Comparison of ENCODE assay signal across 8 cellular contexts in the genomic region with DNA sequence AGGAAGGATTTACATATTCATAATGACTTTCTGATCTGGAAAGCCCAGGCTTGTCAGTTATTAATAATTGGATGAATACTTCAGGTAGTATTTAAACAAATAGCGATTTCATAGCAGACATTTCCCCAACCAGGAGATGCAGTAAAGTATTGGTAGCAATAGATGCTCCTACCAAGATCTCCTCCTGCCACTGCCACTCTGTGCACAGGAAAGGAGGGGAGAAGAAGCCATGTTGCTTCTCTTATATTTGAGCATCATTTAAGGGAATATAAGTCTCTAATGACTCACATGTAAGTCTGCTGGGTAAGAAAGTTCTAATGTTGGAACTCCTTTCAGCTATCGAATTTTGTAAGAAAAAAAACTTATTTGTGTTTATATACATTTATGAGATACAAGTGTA. TPM values are rescaled to one million over a fixed set of nuclear protein-coding genes. Genes with fewer than 3 reads are reported as not detected.
DNase-seq lines count a peak whose midpoint lies in the region; ATAC-seq and TF ChIP-seq lines count a peak whose summit lies in the region.

No MANE protein-coding gene starts in this region.

- H3K9me3 Mint-ChIP-seq in memory B cell, result no peaks in the 10 kb centered on the region

- no peak for TF ChIP-seq POLR2A in heart left ventricle (IDR thresholded peaks at IDR 0.05)
- TF ChIP-seq POLR2A in adrenal gland (IDR thresholded peaks at IDR 0.05), result no peak

- peak overlapping the region; percentile 94 for H3K4me3 Mint-ChIP-seq in memory B cell

- H3K27ac ChIP-seq in heart left ventricle, result peak overlapping the region; percentile 69 to 99 (median 86)
- H3K27ac ChIP-seq in adrenal gland, result peak overlapping the region; percentile 69 to 89 (median 83)
- H3K27ac ChIP-seq in upper lobe of right lung, result peak overlapping the region; percentile 93
- H3K27ac ChIP-seq in RWPE1, result no peak overlapping the region

- POLR2A ChIA-PET in RWPE1 (lab: Yijun Ruan, JAX; ENCODE audit: low non-redundant PET), result no interaction called here

- H3K27ac Mint-ChIP-seq in memory B cell, result peak overlapping the region; percentile 86

- H3K9me3 ChIP-seq in heart left ventricle, result no peaks in the 10 kb centered on the region
- no peaks in the 10 kb centered on the region for H3K9me3 ChIP-seq in adrenal gland (replicated peaks in 1 of 3)
- no peaks in the 10 kb centered on the region for H3K9me3 ChIP-seq in upper lobe of right lung

- H3K4me1 ChIP-seq in heart left ventricle (peaks cover 0 to 67% (median 18%) of the 10 kb centered on the region in 12 donors), adrenal gland (replicated peaks in 1 of 2) (peaks cover 0 to 45% of the 10 kb centered on the region in 2 donors), upper lobe of right lung (peaks cover 33% of the 10 kb centered on the region)

- no peaks in the 10 kb centered on the region for H3K27me3 ChIP-seq in heart left ventricle
- H3K27me3 ChIP-seq in adrenal gland, result no peaks in the 10 kb centered on the region
- no peaks in the 10 kb centered on the region for H3K27me3 ChIP-seq in upper lobe of right lung

- ATAC-seq in heart left ventricle (no peak), memory B cell (ENCODE audit: low read depth) (no peak), upper lobe of right lung (no peak)

- H3K27me3 Mint-ChIP-seq in memory B cell, result no peaks in the 10 kb centered on the region

- peaks cover 53% of the 10 kb centered on the region for H3K4me1 Mint-ChIP-seq in memory B cell

- CTCF ChIA-PET in RWPE1 (lab: Yijun Ruan, JAX), result interaction anchor here (0.6 to 1.2 kb wide), 3 partner anchors 11 to 1243 kb away, joined by 3 to 4 read pairs (median 3); no protein-coding TSS in a partner anchor

- intact Hi-C loops in heart left ventricle (cut with DNase I), result loop anchor here in 1 of 10 donors (10.0 kb wide), 1 partner anchor 864 kb away; no protein-coding TSS in a partner anchor
- intact Hi-C loops in cardiac septum (cut with DNase I), result loop anchor here (5.0 kb wide), 3 partner anchors 43 to 913 kb away; no protein-coding TSS in a partner anchor
- intact Hi-C loops in adrenal gland (cut with DNase I), result no loop called here
- intact Hi-C loops in upper lobe of right lung (cut with DNase I), result no loop called here

- peaks cover 13% of the 10 kb centered on the region for H3K36me3 Mint-ChIP-seq in memory B cell

- DNase-seq in heart left ventricle (no peak), cardiac septum (ENCODE audit: low spot score) (no peak), adrenal gland (no peak), memory B cell (ENCODE audit: low spot score in 2 of 2) (no peak), upper lobe of right lung (no peak), cerebellum (ENCODE audit: low spot score) (no peak), cerebellar cortex (ENCODE audit: low spot score) (no peak), RWPE1 (ENCODE audit: low spot score) (no peak)

- H3K4me3 ChIP-seq in heart left ventricle (peak overlapping the region in 10 of 12 donors; percentile 43 to 82 (median 62)), adrenal gland (peak overlapping the region in 2 of 4 donors; percentile 32 to 60), upper lobe of right lung (peak overlapping the region; percentile 72)

- H3K36me3 ChIP-seq in heart left ventricle (peaks cover 0 to under 1% (median 0%) of the 10 kb centered on the region in 9 donors), adrenal gland (replicated peaks in 1 of 2) (no peaks in the 10 kb centered on the region), upper lobe of right lung (no peaks in the 10 kb centered on the region)

- 46 to 73% (median 65%) methylated on average over 2 of the region's 2 CpGs for WGBS in heart left ventricle, 4 donors
- 55 to 71% (median 63%) methylated on average over 2 of the region's 2 CpGs for WGBS in adrenal gland, 4 donors

- TF ChIP-seq CTCF in heart left ventricle (IDR thresholded peaks at IDR 0.05), result no peak
- TF ChIP-seq CTCF in adrenal gland (IDR thresholded peaks at IDR 0.05), result no peak
- TF ChIP-seq CTCF in upper lobe of right lung (IDR thresholded peaks at IDR 0.05), result no peak
- TF ChIP-seq CTCF in RWPE1 (conservative IDR thresholded peaks at IDR 0.05; ENCODE audit: low read depth), result no peak

RNA-seq across cellular contexts. Expression of gene IFI16, which starts 0.4 kb away (rescaled TPM):
- total RNA-seq in heart left ventricle (100 to 1,000 TPM in 1 of 9 donors, 10 to 100 TPM in 8; 19.1 to 125 (median 23.7) TPM), cardiac septum (31.1 TPM), adrenal gland (100 to 1,000 TPM in 3 of 8 donors, 10 to 100 TPM in 5; 43.5 to 130 (median 89.5) TPM), upper lobe of right lung (98.0 TPM), cerebellum (13.4 TPM)
- polyA plus RNA-seq in heart left ventricle (10 to 100 TPM; 25.5 to 27.1 TPM), adrenal gland (100 to 1,000 TPM in 2 of 3 donors, 10 to 100 TPM in 1; 92.0 to 128 (median 123) TPM)
